Comparison of ENCODE assay signal across 8 cellular contexts in the genomic region with DNA sequence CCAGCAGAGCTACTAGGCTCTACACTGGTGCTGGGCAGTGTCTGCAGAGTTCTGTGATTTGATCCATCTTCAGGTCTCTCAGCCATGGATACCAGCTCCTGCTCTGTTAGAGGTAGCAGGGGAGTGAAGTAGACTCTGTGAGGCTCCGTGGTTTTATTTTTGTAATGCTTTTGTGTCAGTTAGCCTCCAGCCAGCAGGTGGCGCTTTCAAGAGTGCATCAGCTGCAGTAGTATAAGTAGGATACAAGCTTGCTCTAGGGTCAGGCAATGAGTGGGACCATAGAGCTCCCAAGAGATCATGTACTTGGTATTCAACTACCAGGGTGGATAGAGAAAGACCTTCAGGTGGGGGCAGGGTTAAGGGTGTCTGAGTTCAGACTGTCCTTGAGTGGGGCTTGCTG.
A peak's percentile ranks its signal among the peaks of the same experiment; 100 is the strongest.
DNase-seq lines count a peak whose midpoint lies in the region; ATAC-seq and TF ChIP-seq lines count a peak whose summit lies in the region.

No MANE protein-coding gene starts in this region.

- H3K9me2 ChIP-seq in Loucy (replicated peaks; ENCODE audit: low read depth, low read length): no peaks in the 10 kb centered on the region

- no peaks in the 10 kb centered on the region for H3K9me3 ChIP-seq in Loucy (ENCODE audit: insufficient read depth, low read depth, low read length)

- H3K4me1 ChIP-seq in Loucy (ENCODE audit: insufficient read depth, low read length, poor library complexity, severe bottlenecking): no peaks in the 10 kb centered on the region

- no peaks in the 10 kb centered on the region for H3K79me2 ChIP-seq in Loucy (ENCODE audit: insufficient read depth, low read length)

- TF ChIP-seq CTCF in Loucy (conservative IDR thresholded peaks at IDR 0.05; ENCODE audit: low read length) (peak; percentile 72), choroid plexus epithelial cell (conservative IDR thresholded peaks at IDR 0.05; ENCODE audit: low read depth, low read length) (peak; percentile 7)

- H3K36me3 ChIP-seq in Loucy (ENCODE audit: insufficient read depth, low read length): no peaks in the 10 kb centered on the region

- H3K9ac ChIP-seq in Loucy (ENCODE audit: low read depth, low read length, poor library complexity, severe bottlenecking): no peak overlapping the region

- H3K4me2 ChIP-seq in Loucy (ENCODE audit: low read depth, low read length, poor library complexity, severe bottlenecking): no peak overlapping the region

- no peaks in the 10 kb centered on the region for H3F3A ChIP-seq in Loucy (ENCODE audit: low read depth)

- H4K20me1 ChIP-seq in Loucy (ENCODE audit: insufficient read depth, low read length, poor library complexity, severe bottlenecking): no peaks in the 10 kb centered on the region

- H3K27me3 ChIP-seq in Loucy (ENCODE audit: insufficient read depth, low read length, poor library complexity, severe bottlenecking): no peaks in the 10 kb centered on the region

- H2AFZ ChIP-seq in Loucy (ENCODE audit: low read length): no peak overlapping the region

- DNase-seq in activated T-cell treated with anti-CD3 and anti-CD28 coated beads for 48 hours (ENCODE audit: low read depth) (peak; percentile 20), activated T-cell treated with anti-CD3 and anti-CD28 coated beads for 4 hours (no peak), choroid plexus epithelial cell (ENCODE audit: low read depth) (no peak), NCI-H187 treated with DMSO at 0.1 percent for 48 hours (lab: John Stamatoyannopoulos, UW) (no peak)
- DNase-seq in stimulated activated CD8-positive, alpha-beta memory T cell treated with anti-CD3 and anti-CD28 coated beads, Interleukin-4, amount 100 ng/mL, for 24 hours (ENCODE audit: low read depth): peak; percentile 1

- no peak for ATAC-seq in GM18520 (IDR thresholded peaks at IDR 0.05; ENCODE audit: unreplicated experiment)
- no peak for ATAC-seq in activated CD4-positive, CD25-positive, alpha-beta regulatory T cell treated with anti-CD3 and anti-CD28 coated beads, Interleukin-2, amount 50 U/mL, for 24 hours

- H3K4me3 ChIP-seq in Loucy (ENCODE audit: low read length, poor library complexity, severe bottlenecking) (no peak overlapping the region), choroid plexus epithelial cell (ENCODE audit: low read depth, low read length) (no peak overlapping the region)

Comparison
In these comparisons a context has a peak if more than half of its experiments do, and no peak if none do; other contexts are left out.
1. DNase-seq: peak in activated T-cell treated with anti-CD3 and anti-CD28 coated beads for 48 hours (single experiment) and stimulated activated CD8-positive, alpha-beta memory T cell treated with anti-CD3 and anti-CD28 coated beads, Interleukin-4, amount 100 ng/mL, for 24 hours (single experiment); none in activated T-cell treated with anti-CD3 and anti-CD28 coated beads for 4 hours (single experiment), choroid plexus epithelial cell (single experiment) and NCI-H187 treated with DMSO at 0.1 percent for 48 hours (single experiment).